21 cellular contexts compared by ENCODE assay signal in genomic region chr5:82470185-82470584, GRCh38.
DNase-seq lines count a peak whose midpoint lies in the region; ATAC-seq, FAIRE-seq and TF ChIP-seq lines count a peak whose summit lies in the region.
"Had no signal": no experiment of that assay in that cellular context is flagged by ENCODE, and none has a peak within 500 bp of the region (broad histone marks: within the 10 kb centered on the region; RNA-seq: fewer than 3 reads in every experiment).

No MANE protein-coding gene starts in this region.

- no peaks in the 10 kb centered on the region for H3K27me3 ChIP-seq in GM23338 (ENCODE audit: insufficient read depth)
- H3K27me3 ChIP-seq in PC-3 (ENCODE audit: low read length) = no peaks in the 10 kb centered on the region
- H3K27me3 ChIP-seq in bronchial epithelial cell (ENCODE audit: control insufficient read depth, insufficient read depth, low read length) = no peaks in the 10 kb centered on the region
- H3K27me3 ChIP-seq: BLaER1 had no signal

- H3K9ac ChIP-seq in PC-3 (ENCODE audit: low read length) = no peak overlapping the region
- H3K9ac ChIP-seq: BLaER1 had no signal

- H3K27ac Mint-ChIP-seq in GM23338 (0 out of 2 replicates have a peak overlapping the region, but pooled peaks have one; percentile 5), mesothelial cell of epicardium (peak overlapping the region; percentile 1)

- H3K27ac ChIP-seq in GM23338 (ENCODE audit: low read depth) (no peak overlapping the region), PC-3 (ENCODE audit: low read length) (no peak overlapping the region)
- H3K27ac ChIP-seq: BLaER1 had no signal

- H3K27me3 Mint-ChIP-seq in GM23338 (ENCODE audit: insufficient read depth, low read depth, poor library complexity) (no peaks in the 10 kb centered on the region), mesothelial cell of epicardium (ENCODE audit: low read depth) (no peaks in the 10 kb centered on the region)
- H3K27me3 Mint-ChIP-seq: CD4-positive, alpha-beta memory T cell had no signal

- no peak for FAIRE-seq in bronchial epithelial cell (lab: Jason Lieb, UNC)
- FAIRE-seq: GM12892, GM18507 had no signal

- H3K9me2 ChIP-seq in GM23338 (ENCODE audit: insufficient read depth) (no peaks in the 10 kb centered on the region; the same call in 1 of the 2 replicates), PC-3 (replicated peaks; ENCODE audit: low read length) (no peaks in the 10 kb centered on the region)

- H3K79me2 ChIP-seq in GM23338 (replicated peaks; ENCODE audit: insufficient read depth) (no peaks in the 10 kb centered on the region), PC-3 (ENCODE audit: low read length) (no peaks in the 10 kb centered on the region)

- no peaks in the 10 kb centered on the region for H3K9me3 ChIP-seq in PC-3 (ENCODE audit: low read length)
- H3K9me3 ChIP-seq: BLaER1, HAP-1, MG63 had no signal

- POLR2A ChIA-PET in PC-3 (lab: Charles Lee; ENCODE audit: unreplicated experiment) = no interaction called here

- H3K4me3 ChIP-seq in GM23338 = no peak overlapping the region
- no peak overlapping the region for H3K4me3 ChIP-seq in PC-3 (ENCODE audit: low read length)
- H3K4me3 ChIP-seq in bronchial epithelial cell (ENCODE audit: low read depth, low read length) = no peak overlapping the region
- H3K4me3 ChIP-seq: BLaER1, HAP-1, MG63 had no signal

- H3K36me3 Mint-ChIP-seq in GM23338 (ENCODE audit: low read depth) (no peaks in the 10 kb centered on the region), mesothelial cell of epicardium (no peaks in the 10 kb centered on the region)
- H3K36me3 Mint-ChIP-seq: CD4-positive, alpha-beta memory T cell had no signal

- no peak overlapping the region for H3K4me3 Mint-ChIP-seq in GM23338
- no peak overlapping the region for H3K4me3 Mint-ChIP-seq in mesothelial cell of epicardium
- H3K4me3 Mint-ChIP-seq: CD4-positive, alpha-beta memory T cell had no signal

- H3K9me3 Mint-ChIP-seq in GM23338 (no peaks in the 10 kb centered on the region), mesothelial cell of epicardium (peaks cover 3% of the 10 kb centered on the region)
- H3K9me3 Mint-ChIP-seq: CD4-positive, alpha-beta memory T cell had no signal

- H3K36me3 ChIP-seq in GM23338 (ENCODE audit: insufficient read depth) (no peaks in the 10 kb centered on the region), PC-3 (ENCODE audit: low read depth, low read length) (no peaks in the 10 kb centered on the region), bronchial epithelial cell (ENCODE audit: control insufficient read depth, insufficient read depth, low read length) (no peaks in the 10 kb centered on the region)
- H3K36me3 ChIP-seq: BLaER1, HAP-1, MG63 had no signal

- CTCF ChIA-PET in PC-3 (lab: Charles Lee) = no interaction called here

- no TSS peak for BruUV-seq in PC-3 (replicated peaks; lab: Mats Ljungman, UMichigan)

- H3K4me2 ChIP-seq in GM23338 = no peak overlapping the region
- no peak overlapping the region for H3K4me2 ChIP-seq in PC-3 (ENCODE audit: low read length)
- H3K4me2 ChIP-seq: BLaER1 had no signal

- H2AFZ ChIP-seq in GM23338 (no peak overlapping the region), PC-3 (ENCODE audit: low read length) (no peak overlapping the region)

- H3K4me1 Mint-ChIP-seq in GM23338 (0 out of 3 replicates have a peak, but pooled peaks cover 2% of the 10 kb centered on the region), mesothelial cell of epicardium (peaks cover 7% of the 10 kb centered on the region)
- H3K4me1 Mint-ChIP-seq: CD4-positive, alpha-beta memory T cell had no signal

- H3K4me1 ChIP-seq in GM23338 (ENCODE audit: insufficient read depth) = no peaks in the 10 kb centered on the region
- no peaks in the 10 kb centered on the region for H3K4me1 ChIP-seq in PC-3 (ENCODE audit: insufficient read depth, low read length)
- H3K4me1 ChIP-seq: BLaER1, HAP-1 had no signal

- ATAC-seq in GM23338 (no peak), PC-3 (no peak), HG03571 (IDR thresholded peaks at IDR 0.05; ENCODE audit: unreplicated experiment) (no peak)

- DNase-seq in GM23338 (ENCODE audit: low spot score) (no peak), PC-3 (peak; percentile 6), bronchial epithelial cell (ENCODE audit: low read depth) (peak; percentile 10), mesothelial cell of epicardium (ENCODE audit: low spot score in 2 of 2, unreplicated experiment in 2 of 2) (no peak), NCI-H1105 treated with DMSO at 0.1 percent for 48 hours (lab: John Stamatoyannopoulos, UW) (no peak), GOT3 (lab: John Stamatoyannopoulos, UW) (no peak)
- DNase-seq in activated CD4-positive, alpha-beta T cell treated with anti-CD3 and anti-CD28 coated beads for 4 hours = no peak
- DNase-seq: CD4-positive, alpha-beta memory T cell; EL; MG63; NCI-H1092; NCI-H146; NCI-H446 treated with DMSO at 0.1 percent for 48 hours; NCI-H748 treated with DMSO at 0.1 percent for 48 hours; NK-92 treated with Interleukin-12 subunit alpha and Interleukin-12 subunit beta, amount 100 ng/mL, for 24 hours; RPMI8226 had no signal

- H3F3A ChIP-seq in GM23338 (replicated peaks; ENCODE audit: low read depth) = no peaks in the 10 kb centered on the region
- no peaks in the 10 kb centered on the region for H3F3A ChIP-seq in PC-3 (ENCODE audit: low read length, unreplicated experiment)

- intact Hi-C loops in PC-3 (cut with micrococcal nuclease) = no loop called here

- H4K20me1 ChIP-seq in GM23338 (replicated peaks; ENCODE audit: insufficient read depth) (no peaks in the 10 kb centered on the region), PC-3 (ENCODE audit: low read length) (no peaks in the 10 kb centered on the region)
- H4K20me1 ChIP-seq: BLaER1 had no signal

- TF ChIP-seq CTCF in GM23338 (conservative IDR thresholded peaks at IDR 0.05; ENCODE audit: low read depth in 2 of 2) = no peak
- TF ChIP-seq CTCF in PC-3 (conservative IDR thresholded peaks at IDR 0.05; ENCODE audit: low read depth, low read length) = no peak
- TF ChIP-seq CTCF in bronchial epithelial cell (IDR thresholded peaks at IDR 0.05; ENCODE audit: insufficient read depth, low read length, severe bottlenecking) = no peak
- no peak for TF ChIP-seq CTCF in mesothelial cell of epicardium (IDR thresholded peaks at IDR 0.05; ENCODE audit: unreplicated experiment)

TF ChIP-seq in GM23338, 12 proteins besides CTCF, POLR2A, EP300 and RAD21 (continues in another document):
- TF ChIP-seq STAT1 (IDR thresholded peaks at IDR 0.05; ENCODE audit: unreplicated experiment) (no peak), EZH2phosphoT487 (IDR thresholded peaks at IDR 0.05; ENCODE audit: unreplicated experiment) (no peak), POLR2AphosphoS5 (IDR thresholded peaks at IDR 0.05; ENCODE audit: low read depth) (no peak), CREB1 (CRISPR knock-in tag; IDR thresholded peaks at IDR 0.05; ENCODE audit: low read depth) (no peak), ZNF114 (CRISPR knock-in tag; IDR thresholded peaks at IDR 0.05) (no peak), REST (IDR thresholded peaks at IDR 0.05; ENCODE audit: unreplicated experiment) (no peak), ETS1 (IDR thresholded peaks at IDR 0.05) (no peak), EZH2 (IDR thresholded peaks at IDR 0.05; ENCODE audit: low read depth, unreplicated experiment) (no peak), NANOG (IDR thresholded peaks at IDR 0.05; ENCODE audit: borderline replicate concordance) (no peak), ZNF331 (CRISPR knock-in tag; IDR thresholded peaks at IDR 0.05; ENCODE audit: low read depth) (no peak), JUNB (IDR thresholded peaks at IDR 0.05; ENCODE audit: unreplicated experiment) (no peak)

Comparison
In these comparisons a context has a peak if more than half of its experiments do, and no peak if none do; other contexts are left out.
1. DNase-seq: peak in PC-3 (single experiment) and bronchial epithelial cell (single experiment); none in GM23338 (single experiment), mesothelial cell of epicardium (0 of 2), NCI-H1105 treated with DMSO at 0.1 percent for 48 hours (single experiment), GOT3 (single experiment) and activated CD4-positive, alpha-beta T cell treated with anti-CD3 and anti-CD28 coated beads for 4 hours (0 of 2).